In the genomic region with DNA sequence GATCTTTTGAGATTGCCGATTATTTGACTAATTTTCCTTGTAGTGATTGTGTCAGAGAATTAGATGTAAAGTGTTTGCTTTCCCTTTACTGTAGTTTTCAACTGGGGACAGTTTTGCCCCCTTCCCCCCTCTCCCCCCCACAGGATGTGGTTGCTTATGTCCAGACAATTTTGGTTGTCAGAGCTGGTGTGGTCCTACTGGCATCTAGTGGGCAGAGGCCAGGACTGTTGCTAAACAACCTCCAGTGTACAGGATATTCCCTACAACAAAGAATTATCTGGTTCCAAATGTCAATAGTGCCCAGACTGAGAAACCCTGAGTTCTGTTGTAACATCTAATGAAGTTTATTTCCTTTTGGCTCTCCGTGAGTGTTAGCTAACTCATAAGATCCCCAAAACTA, we compare ENCODE assay signal across 11 cellular contexts. TPM values are rescaled to one million over a fixed set of nuclear protein-coding genes. Genes with fewer than 3 reads are reported as not detected.
DNase-seq lines count a peak whose midpoint lies in the region; ATAC-seq and TF ChIP-seq lines count a peak whose summit lies in the region.
"Had no signal": no experiment of that assay in that cellular context is flagged by ENCODE, and none has a peak within 500 bp of the region (broad histone marks: within the 10 kb centered on the region; RNA-seq: fewer than 3 reads in every experiment).

No MANE protein-coding gene starts in this region.

- no peaks in the 10 kb centered on the region for H3K27me3 ChIP-seq in SK-N-SH (ENCODE audit: insufficient read depth)
- H3K27me3 ChIP-seq: transverse colon had no signal

- peak; percentile 15 for DNase-seq in NK-92 treated with Interleukin-12 subunit alpha and Interleukin-12 subunit beta, amount 100 ng/mL, for 24 hours (lab: John Stamatoyannopoulos, UW)
- no peak for DNase-seq in NK-92 (lab: John Stamatoyannopoulos, UW; ENCODE audit: unreplicated experiment)
- no peak for DNase-seq in SK-N-SH
- peak; percentile 47 for DNase-seq in fibroblast of pulmonary artery (ENCODE audit: low read depth)
- DNase-seq: NCI-H1417 treated with DMSO at 0.1 percent for 48 hours, transverse colon had no signal

- no peak overlapping the region for H3K4me2 ChIP-seq in SK-N-SH
- H3K4me2 ChIP-seq: A549 had no signal

- no peak overlapping the region for H3K9ac ChIP-seq in SK-N-SH

- CTCF ChIA-PET in SK-N-SH (lab: Yijun Ruan, JAX): interaction anchor here (0.6 to 1.4 kb wide), 4 partner anchors 55 to 168 kb away, joined by 3 read pairs; no protein-coding TSS in a partner anchor

- H3K4me1 ChIP-seq in SK-N-SH (ENCODE audit: control insufficient read depth in 1 of 2, insufficient read depth in 2 of 2, low read depth in 1 of 2, low read length in 1 of 2): peaks cover 2 to 8% of the 10 kb centered on the region in 2 experiments; a peak in 2 of 4 replicates
- H3K4me1 ChIP-seq: A549, transverse colon had no signal

- H2AFZ ChIP-seq in SK-N-SH (ENCODE audit: low read depth): no peak overlapping the region

- no peaks in the 10 kb centered on the region for H4K20me1 ChIP-seq in SK-N-SH (ENCODE audit: insufficient read depth)

- TF ChIP-seq RAD21 in SK-N-SH (IDR thresholded peaks at IDR 0.05; ENCODE audit: low read length): no peak

- WGBS in SK-N-SH (ENCODE audit: low lambda C conversion rate): 84% methylated on average over 2 of the region's 2 CpGs

- H3K27ac ChIP-seq in SK-N-SH (ENCODE audit: low read depth in 2 of 2, low read length in 1 of 2) (no peak overlapping the region), temporal lobe (ENCODE audit: low read depth, low read length) (peak overlapping the region; percentile 2)
- H3K27ac ChIP-seq: A549, transverse colon had no signal

- no peak for TF ChIP-seq EP300 in SK-N-SH (IDR thresholded peaks at IDR 0.05; ENCODE audit: borderline replicate concordance in 1 of 2, low read depth in 1 of 2, low read length in 1 of 2)

- POLR2A ChIA-PET in SK-N-SH (lab: Yijun Ruan, JAX): no interaction called here

- H3K4me3 ChIP-seq in SK-N-SH (ENCODE audit: low read depth in 2 of 2, low read length in 1 of 2): no peak overlapping the region
- H3K4me3 ChIP-seq in fibroblast of pulmonary artery (replicated peaks; ENCODE audit: low read depth, low read length): no peak overlapping the region
- H3K4me3 ChIP-seq: A549, transverse colon had no signal

- no peaks in the 10 kb centered on the region for H3F3A ChIP-seq in SK-N-SH (replicated peaks; ENCODE audit: insufficient read depth)

- ATAC-seq in HG03378 (IDR thresholded peaks at IDR 0.05; ENCODE audit: unreplicated experiment): no peak
- no peak for ATAC-seq in HG03280 (IDR thresholded peaks at IDR 0.05; ENCODE audit: unreplicated experiment)
- ATAC-seq in GM21576 (IDR thresholded peaks at IDR 0.05; ENCODE audit: unreplicated experiment): no peak

- no peaks in the 10 kb centered on the region for H3K36me3 ChIP-seq in SK-N-SH (replicated peaks in 1 of 2; ENCODE audit: control insufficient read depth in 1 of 2, insufficient read depth in 2 of 2, low read length in 1 of 2)
- H3K36me3 ChIP-seq: transverse colon had no signal

- peak; percentile 39 for TF ChIP-seq CTCF in SK-N-SH (IDR thresholded peaks at IDR 0.05)
- peak; percentile 19 for TF ChIP-seq CTCF in fibroblast of pulmonary artery (IDR thresholded peaks at IDR 0.05; ENCODE audit: low read length, missing control alignments)

- no peaks in the 10 kb centered on the region for H3K9me2 ChIP-seq in SK-N-SH

- H3K9me3 ChIP-seq in SK-N-SH: no peaks in the 10 kb centered on the region
- H3K9me3 ChIP-seq: A549, transverse colon had no signal

- peaks cover 18% of the 10 kb centered on the region for H3K79me2 ChIP-seq in SK-N-SH (ENCODE audit: insufficient read depth)

TF ChIP-seq in SK-N-SH, 30 proteins besides CTCF, POLR2A, EP300 and RAD21:
- TF ChIP-seq, protein P1, sequence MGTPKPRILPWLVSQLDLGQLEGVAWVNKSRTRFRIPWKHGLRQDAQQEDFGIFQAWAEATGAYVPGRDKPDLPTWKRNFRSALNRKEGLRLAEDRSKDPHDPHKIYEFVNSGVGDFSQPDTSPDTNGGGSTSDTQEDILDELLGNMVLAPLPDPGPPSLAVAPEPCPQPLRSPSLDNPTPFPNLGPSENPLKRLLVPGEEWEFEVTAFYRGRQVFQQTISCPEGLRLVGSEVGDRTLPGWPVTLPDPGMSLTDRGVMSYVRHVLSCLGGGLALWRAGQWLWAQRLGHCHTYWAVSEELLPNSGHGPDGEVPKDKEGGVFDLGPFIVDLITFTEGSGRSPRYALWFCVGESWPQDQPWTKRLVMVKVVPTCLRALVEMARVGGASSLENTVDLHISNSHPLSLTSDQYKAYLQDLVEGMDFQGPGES (IDR thresholded peaks at IDR 0.05; ENCODE audit: low read depth, low read length): no peak
- no peak for TF ChIP-seq GABPA (IDR thresholded peaks at IDR 0.05; ENCODE audit: low read depth)
- TF ChIP-seq SIN3A (IDR thresholded peaks at IDR 0.05; ENCODE audit: borderline replicate concordance, low read depth, low read length): no peak
- TF ChIP-seq NRF1 (IDR thresholded peaks at IDR 0.05; ENCODE audit: low read depth, low read length): no peak
- no peak for TF ChIP-seq ELF1 (IDR thresholded peaks at IDR 0.05)
- no peak for TF ChIP-seq SMC3 (IDR thresholded peaks at IDR 0.05; ENCODE audit: low read depth, low read length)

RNA-seq across cellular contexts. Expression of a gene that starts 20.0 kb away (rescaled TPM):
- polyA plus RNA-seq in SK-N-SH (2012; rRNA removed): 2.1 and 2.5 TPM in 2 replicates
- 2.4 and 3.4 TPM in 2 replicates for polyA plus RNA-seq in SK-N-SH (2012; cell fraction: cytosol; rRNA removed)
- 0.68 and 1.1 TPM in 2 replicates for polyA plus RNA-seq in SK-N-SH (2012; cell fraction: nucleus; rRNA removed)
- 38.4 TPM for total RNA-seq in temporal lobe
- total RNA-seq: transverse colon had no signal

Comparison
In these comparisons a context has a peak if more than half of its experiments do, and no peak if none do; other contexts are left out.
1. DNase-seq: peak in NK-92 treated with Interleukin-12 subunit alpha and Interleukin-12 subunit beta, amount 100 ng/mL, for 24 hours (single experiment) and fibroblast of pulmonary artery (single experiment); none in NK-92 (single experiment) and SK-N-SH (single experiment).